ENCODE assay signal across 1 cellular context in genomic region chr7:130850960-130851359, GRCh38.
TF ChIP-seq lines count a peak whose summit lies in the region.

No MANE protein-coding gene starts in this region.

TF ChIP-seq in HCT116, 20 proteins besides CTCF, POLR2A, EP300 and RAD21 (continued from another document):
- TF ChIP-seq CEBPB (IDR thresholded peaks at IDR 0.05; ENCODE audit: low read depth) = no peak
